Comparison of ENCODE assay signal across 1 cellular context in genomic region chr16:66899310-66899944, GRCh38.
TF ChIP-seq lines count a peak whose summit lies in the region.

No MANE protein-coding gene starts in this region.

TF ChIP-seq in WTC11, 78 proteins besides CTCF, POLR2A, EP300 and RAD21:
- TF ChIP-seq, protein P1, sequence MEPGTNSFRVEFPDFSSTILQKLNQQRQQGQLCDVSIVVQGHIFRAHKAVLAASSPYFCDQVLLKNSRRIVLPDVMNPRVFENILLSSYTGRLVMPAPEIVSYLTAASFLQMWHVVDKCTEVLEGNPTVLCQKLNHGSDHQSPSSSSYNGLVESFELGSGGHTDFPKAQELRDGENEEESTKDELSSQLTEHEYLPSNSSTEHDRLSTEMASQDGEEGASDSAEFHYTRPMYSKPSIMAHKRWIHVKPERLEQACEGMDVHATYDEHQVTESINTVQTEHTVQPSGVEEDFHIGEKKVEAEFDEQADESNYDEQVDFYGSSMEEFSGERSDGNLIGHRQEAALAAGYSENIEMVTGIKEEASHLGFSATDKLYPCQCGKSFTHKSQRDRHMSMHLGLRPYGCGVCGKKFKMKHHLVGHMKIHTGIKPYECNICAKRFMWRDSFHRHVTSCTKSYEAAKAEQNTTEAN (CRISPR knock-in tag; IDR thresholded peaks at IDR 0.05) = no peak
- TF ChIP-seq GRHL2 (CRISPR knock-in tag; IDR thresholded peaks at IDR 0.05; ENCODE audit: insufficient replicate concordance, severe bottlenecking) (no peak), ZNF423 (CRISPR knock-in tag; IDR thresholded peaks at IDR 0.05) (no peak)
TF ChIP-seq in WTC11: peak in this region for 0.
